In the genomic region with DNA sequence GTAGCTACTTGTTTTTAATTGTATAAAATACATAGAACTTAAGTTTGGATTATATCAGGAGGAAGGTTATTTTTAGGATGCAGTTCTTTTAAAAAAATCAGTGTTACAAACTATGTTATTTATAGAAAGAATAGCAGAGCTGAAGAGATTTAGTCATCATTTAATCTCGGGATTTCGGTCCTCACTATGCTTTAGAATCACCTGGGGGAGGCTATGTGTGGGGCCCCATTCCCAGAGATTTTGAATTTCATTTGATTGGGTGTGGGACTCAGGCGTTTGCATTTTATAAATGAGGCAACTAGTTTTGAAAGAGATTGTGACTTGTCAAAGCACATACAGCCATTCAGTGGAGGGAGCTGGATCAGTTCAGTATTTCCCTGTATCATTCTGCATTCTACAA, we compare ENCODE assay signal across 1 cellular context.
TF ChIP-seq lines count a peak whose summit lies in the region.

No MANE protein-coding gene starts in this region.

TF ChIP-seq in GM23338, 12 proteins besides CTCF, POLR2A, EP300 and RAD21 (continued from another document):
- TF ChIP-seq, protein P1, sequence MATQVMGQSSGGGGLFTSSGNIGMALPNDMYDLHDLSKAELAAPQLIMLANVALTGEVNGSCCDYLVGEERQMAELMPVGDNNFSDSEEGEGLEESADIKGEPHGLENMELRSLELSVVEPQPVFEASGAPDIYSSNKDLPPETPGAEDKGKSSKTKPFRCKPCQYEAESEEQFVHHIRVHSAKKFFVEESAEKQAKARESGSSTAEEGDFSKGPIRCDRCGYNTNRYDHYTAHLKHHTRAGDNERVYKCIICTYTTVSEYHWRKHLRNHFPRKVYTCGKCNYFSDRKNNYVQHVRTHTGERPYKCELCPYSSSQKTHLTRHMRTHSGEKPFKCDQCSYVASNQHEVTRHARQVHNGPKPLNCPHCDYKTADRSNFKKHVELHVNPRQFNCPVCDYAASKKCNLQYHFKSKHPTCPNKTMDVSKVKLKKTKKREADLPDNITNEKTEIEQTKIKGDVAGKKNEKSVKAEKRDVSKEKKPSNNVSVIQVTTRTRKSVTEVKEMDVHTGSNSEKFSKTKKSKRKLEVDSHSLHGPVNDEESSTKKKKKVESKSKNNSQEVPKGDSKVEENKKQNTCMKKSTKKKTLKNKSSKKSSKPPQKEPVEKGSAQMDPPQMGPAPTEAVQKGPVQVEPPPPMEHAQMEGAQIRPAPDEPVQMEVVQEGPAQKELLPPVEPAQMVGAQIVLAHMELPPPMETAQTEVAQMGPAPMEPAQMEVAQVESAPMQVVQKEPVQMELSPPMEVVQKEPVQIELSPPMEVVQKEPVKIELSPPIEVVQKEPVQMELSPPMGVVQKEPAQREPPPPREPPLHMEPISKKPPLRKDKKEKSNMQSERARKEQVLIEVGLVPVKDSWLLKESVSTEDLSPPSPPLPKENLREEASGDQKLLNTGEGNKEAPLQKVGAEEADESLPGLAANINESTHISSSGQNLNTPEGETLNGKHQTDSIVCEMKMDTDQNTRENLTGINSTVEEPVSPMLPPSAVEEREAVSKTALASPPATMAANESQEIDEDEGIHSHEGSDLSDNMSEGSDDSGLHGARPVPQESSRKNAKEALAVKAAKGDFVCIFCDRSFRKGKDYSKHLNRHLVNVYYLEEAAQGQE (IDR thresholded peaks at IDR 0.05; ENCODE audit: unreplicated experiment) = no peak
- TF ChIP-seq, protein P2, sequence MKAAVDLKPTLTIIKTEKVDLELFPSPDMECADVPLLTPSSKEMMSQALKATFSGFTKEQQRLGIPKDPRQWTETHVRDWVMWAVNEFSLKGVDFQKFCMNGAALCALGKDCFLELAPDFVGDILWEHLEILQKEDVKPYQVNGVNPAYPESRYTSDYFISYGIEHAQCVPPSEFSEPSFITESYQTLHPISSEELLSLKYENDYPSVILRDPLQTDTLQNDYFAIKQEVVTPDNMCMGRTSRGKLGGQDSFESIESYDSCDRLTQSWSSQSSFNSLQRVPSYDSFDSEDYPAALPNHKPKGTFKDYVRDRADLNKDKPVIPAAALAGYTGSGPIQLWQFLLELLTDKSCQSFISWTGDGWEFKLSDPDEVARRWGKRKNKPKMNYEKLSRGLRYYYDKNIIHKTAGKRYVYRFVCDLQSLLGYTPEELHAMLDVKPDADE (IDR thresholded peaks at IDR 0.05) = no peak
- TF ChIP-seq ZNF114 (CRISPR knock-in tag; IDR thresholded peaks at IDR 0.05) = no peak
